ENCODE assay signal across 1 cellular context in the genomic region with DNA sequence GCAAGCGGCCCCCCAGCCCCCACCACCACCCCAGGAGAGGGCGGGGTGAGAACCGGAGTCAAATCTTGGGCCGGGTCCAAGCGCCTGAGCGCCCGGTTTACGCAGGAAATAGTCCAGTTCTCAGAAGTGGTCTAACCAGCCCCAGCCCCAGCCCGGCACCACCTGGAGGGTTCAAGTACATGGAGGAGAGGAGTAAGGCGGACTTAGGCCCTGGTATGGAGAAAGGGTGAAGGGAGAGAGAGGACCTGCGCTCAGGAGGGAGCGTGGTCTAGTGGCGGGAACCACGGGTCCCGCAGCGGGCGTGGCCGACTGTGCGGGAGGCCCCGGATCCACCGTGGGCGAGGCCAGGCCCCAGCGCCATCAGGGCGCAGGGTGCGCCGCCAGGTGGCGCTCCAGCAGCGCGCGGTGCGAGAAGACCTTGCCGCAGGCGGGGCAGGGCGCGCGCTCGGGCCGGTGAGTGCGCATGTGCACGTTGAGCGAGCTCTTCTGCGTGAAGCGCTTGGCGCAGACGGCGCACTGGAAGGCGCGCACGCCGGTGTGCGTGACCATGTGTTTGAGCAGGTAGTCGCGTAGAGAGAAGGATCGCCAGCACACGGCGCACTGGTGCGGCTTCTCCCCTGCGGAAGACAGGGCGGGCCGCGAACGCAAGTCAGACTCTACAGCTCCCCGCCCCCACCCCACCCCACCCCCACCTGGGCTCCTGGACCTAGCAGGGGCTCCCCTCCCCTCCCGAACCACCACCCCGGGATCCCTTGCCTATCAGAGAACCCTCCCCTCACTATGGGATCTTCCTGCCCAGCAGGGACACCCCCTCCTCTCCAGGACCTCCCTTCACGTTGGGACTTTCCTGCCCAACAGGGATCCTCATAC.
TF ChIP-seq lines count a peak whose summit lies in the region.

No MANE protein-coding gene starts in this region.

TF ChIP-seq in K562, 482 proteins besides CTCF, POLR2A, EP300 and RAD21 (continued from another document and continues in another):
- TF ChIP-seq, protein P1, sequence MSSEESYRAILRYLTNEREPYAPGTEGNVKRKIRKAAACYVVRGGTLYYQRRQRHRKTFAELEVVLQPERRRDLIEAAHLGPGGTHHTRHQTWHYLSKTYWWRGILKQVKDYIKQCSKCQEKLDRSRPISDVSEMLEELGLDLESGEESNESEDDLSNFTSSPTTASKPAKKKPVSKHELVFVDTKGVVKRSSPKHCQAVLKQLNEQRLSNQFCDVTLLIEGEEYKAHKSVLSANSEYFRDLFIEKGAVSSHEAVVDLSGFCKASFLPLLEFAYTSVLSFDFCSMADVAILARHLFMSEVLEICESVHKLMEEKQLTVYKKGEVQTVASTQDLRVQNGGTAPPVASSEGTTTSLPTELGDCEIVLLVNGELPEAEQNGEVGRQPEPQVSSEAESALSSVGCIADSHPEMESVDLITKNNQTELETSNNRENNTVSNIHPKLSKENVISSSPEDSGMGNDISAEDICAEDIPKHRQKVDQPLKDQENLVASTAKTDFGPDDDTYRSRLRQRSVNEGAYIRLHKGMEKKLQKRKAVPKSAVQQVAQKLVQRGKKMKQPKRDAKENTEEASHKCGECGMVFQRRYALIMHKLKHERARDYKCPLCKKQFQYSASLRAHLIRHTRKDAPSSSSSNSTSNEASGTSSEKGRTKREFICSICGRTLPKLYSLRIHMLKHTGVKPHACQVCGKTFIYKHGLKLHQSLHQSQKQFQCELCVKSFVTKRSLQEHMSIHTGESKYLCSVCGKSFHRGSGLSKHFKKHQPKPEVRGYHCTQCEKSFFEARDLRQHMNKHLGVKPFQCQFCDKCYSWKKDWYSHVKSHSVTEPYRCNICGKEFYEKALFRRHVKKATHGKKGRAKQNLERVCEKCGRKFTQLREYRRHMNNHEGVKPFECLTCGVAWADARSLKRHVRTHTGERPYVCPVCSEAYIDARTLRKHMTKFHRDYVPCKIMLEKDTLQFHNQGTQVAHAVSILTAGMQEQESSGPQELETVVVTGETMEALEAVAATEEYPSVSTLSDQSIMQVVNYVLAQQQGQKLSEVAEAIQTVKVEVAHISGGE (CRISPR knock-in tag; IDR thresholded peaks at IDR 0.05) = peak in 1 of 3 experiments; percentile 74; a peak in 1 of 6 replicates
- no peak for TF ChIP-seq BRF1 (IDR thresholded peaks at IDR 0.05; ENCODE audit: borderline replicate concordance, extremely low read depth, insufficient read length)
- TF ChIP-seq PCBP1 (IDR thresholded peaks at IDR 0.05; ENCODE audit: low read depth, low read length, poor library complexity, severe bottlenecking) = peak; percentile 31
- TF ChIP-seq, protein P2, sequence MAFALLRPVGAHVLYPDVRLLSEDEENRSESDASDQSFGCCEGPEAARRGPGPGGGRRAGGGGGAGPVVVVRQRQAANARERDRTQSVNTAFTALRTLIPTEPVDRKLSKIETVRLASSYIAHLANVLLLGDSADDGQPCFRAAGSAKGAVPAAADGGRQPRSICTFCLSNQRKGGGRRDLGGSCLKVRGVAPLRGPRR (CRISPR knock-in tag; IDR thresholded peaks at IDR 0.05) = no peak
- TF ChIP-seq ZFP30 (CRISPR knock-in tag; IDR thresholded peaks at IDR 0.05; ENCODE audit: borderline replicate concordance) = no peak
- 0 out of 2 replicates have a peak, but pooled peaks have one; percentile 38 for TF ChIP-seq HDAC2 (IDR thresholded peaks at IDR 0.05)
- TF ChIP-seq, protein P3, sequence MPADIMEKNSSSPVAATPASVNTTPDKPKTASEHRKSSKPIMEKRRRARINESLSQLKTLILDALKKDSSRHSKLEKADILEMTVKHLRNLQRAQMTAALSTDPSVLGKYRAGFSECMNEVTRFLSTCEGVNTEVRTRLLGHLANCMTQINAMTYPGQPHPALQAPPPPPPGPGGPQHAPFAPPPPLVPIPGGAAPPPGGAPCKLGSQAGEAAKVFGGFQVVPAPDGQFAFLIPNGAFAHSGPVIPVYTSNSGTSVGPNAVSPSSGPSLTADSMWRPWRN (IDR thresholded peaks at IDR 0.05; ENCODE audit: low read depth) = no peak
- TF ChIP-seq MEIS2 (IDR thresholded peaks at IDR 0.05; ENCODE audit: partially characterized antibody) = peak; percentile 78
- TF ChIP-seq, protein P4, sequence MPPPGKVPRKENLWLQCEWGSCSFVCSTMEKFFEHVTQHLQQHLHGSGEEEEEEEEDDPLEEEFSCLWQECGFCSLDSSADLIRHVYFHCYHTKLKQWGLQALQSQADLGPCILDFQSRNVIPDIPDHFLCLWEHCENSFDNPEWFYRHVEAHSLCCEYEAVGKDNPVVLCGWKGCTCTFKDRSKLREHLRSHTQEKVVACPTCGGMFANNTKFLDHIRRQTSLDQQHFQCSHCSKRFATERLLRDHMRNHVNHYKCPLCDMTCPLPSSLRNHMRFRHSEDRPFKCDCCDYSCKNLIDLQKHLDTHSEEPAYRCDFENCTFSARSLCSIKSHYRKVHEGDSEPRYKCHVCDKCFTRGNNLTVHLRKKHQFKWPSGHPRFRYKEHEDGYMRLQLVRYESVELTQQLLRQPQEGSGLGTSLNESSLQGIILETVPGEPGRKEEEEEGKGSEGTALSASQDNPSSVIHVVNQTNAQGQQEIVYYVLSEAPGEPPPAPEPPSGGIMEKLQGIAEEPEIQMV (tag; conservative IDR thresholded peaks at IDR 0.05; ENCODE audit: low read depth) = no peak
- no peak for TF ChIP-seq ZNF354B (CRISPR knock-in tag; IDR thresholded peaks at IDR 0.05)
- no peak for TF ChIP-seq ZNF274 (IDR thresholded peaks at IDR 0.05; ENCODE audit: borderline replicate concordance, low read depth, low read length)
- TF ChIP-seq, protein P5, sequence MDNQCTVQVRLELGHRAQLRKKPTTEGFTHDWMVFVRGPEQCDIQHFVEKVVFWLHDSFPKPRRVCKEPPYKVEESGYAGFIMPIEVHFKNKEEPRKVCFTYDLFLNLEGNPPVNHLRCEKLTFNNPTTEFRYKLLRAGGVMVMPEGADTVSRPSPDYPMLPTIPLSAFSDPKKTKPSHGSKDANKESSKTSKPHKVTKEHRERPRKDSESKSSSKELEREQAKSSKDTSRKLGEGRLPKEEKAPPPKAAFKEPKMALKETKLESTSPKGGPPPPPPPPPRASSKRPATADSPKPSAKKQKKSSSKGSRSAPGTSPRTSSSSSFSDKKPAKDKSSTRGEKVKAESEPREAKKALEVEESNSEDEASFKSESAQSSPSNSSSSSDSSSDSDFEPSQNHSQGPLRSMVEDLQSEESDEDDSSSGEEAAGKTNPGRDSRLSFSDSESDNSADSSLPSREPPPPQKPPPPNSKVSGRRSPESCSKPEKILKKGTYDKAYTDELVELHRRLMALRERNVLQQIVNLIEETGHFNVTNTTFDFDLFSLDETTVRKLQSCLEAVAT (IDR thresholded peaks at IDR 0.05) = no peak
- no peak for TF ChIP-seq LEF1 (IDR thresholded peaks at IDR 0.05)
- TF ChIP-seq, protein P6, sequence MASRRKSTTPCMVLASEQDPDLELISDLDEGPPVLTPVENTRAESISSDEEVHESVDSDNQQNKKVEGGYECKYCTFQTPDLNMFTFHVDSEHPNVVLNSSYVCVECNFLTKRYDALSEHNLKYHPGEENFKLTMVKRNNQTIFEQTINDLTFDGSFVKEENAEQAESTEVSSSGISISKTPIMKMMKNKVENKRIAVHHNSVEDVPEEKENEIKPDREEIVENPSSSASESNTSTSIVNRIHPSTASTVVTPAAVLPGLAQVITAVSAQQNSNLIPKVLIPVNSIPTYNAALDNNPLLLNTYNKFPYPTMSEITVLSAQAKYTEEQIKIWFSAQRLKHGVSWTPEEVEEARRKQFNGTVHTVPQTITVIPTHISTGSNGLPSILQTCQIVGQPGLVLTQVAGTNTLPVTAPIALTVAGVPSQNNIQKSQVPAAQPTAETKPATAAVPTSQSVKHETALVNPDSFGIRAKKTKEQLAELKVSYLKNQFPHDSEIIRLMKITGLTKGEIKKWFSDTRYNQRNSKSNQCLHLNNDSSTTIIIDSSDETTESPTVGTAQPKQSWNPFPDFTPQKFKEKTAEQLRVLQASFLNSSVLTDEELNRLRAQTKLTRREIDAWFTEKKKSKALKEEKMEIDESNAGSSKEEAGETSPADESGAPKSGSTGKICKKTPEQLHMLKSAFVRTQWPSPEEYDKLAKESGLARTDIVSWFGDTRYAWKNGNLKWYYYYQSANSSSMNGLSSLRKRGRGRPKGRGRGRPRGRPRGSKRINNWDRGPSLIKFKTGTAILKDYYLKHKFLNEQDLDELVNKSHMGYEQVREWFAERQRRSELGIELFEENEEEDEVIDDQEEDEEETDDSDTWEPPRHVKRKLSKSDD (conservative IDR thresholded peaks at IDR 0.05; ENCODE audit: low read length) = no peak
- TF ChIP-seq CBFA2T3 (IDR thresholded peaks at IDR 0.05) = no peak
- TF ChIP-seq, protein P7, sequence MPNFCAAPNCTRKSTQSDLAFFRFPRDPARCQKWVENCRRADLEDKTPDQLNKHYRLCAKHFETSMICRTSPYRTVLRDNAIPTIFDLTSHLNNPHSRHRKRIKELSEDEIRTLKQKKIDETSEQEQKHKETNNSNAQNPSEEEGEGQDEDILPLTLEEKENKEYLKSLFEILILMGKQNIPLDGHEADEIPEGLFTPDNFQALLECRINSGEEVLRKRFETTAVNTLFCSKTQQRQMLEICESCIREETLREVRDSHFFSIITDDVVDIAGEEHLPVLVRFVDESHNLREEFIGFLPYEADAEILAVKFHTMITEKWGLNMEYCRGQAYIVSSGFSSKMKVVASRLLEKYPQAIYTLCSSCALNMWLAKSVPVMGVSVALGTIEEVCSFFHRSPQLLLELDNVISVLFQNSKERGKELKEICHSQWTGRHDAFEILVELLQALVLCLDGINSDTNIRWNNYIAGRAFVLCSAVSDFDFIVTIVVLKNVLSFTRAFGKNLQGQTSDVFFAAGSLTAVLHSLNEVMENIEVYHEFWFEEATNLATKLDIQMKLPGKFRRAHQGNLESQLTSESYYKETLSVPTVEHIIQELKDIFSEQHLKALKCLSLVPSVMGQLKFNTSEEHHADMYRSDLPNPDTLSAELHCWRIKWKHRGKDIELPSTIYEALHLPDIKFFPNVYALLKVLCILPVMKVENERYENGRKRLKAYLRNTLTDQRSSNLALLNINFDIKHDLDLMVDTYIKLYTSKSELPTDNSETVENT (CRISPR knock-in tag; IDR thresholded peaks at IDR 0.05) = peak; percentile 74; the same call in 1 of the 2 replicates
- TF ChIP-seq ZNF224 (CRISPR knock-in tag; IDR thresholded peaks at IDR 0.05) = no peak
- TF ChIP-seq, protein P8, sequence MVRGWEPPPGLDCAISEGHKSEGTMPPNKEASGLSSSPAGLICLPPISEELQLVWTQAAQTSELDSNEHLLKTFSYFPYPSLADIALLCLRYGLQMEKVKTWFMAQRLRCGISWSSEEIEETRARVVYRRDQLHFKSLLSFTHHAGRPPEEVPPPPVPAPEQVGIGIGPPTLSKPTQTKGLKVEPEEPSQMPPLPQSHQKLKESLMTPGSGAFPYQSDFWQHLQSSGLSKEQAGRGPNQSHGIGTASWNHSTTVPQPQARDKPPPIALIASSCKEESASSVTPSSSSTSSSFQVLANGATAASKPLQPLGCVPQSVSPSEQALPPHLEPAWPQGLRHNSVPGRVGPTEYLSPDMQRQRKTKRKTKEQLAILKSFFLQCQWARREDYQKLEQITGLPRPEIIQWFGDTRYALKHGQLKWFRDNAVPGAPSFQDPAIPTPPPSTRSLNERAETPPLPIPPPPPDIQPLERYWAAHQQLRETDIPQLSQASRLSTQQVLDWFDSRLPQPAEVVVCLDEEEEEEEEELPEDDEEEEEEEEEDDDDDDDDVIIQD (CRISPR knock-in tag; IDR thresholded peaks at IDR 0.05) = no peak
- TF ChIP-seq DACH1 (IDR thresholded peaks at IDR 0.05; ENCODE audit: partially characterized antibody) = no peak
- peak in 1 of 2 experiments; percentile 86; a peak in 2 of 4 replicates for TF ChIP-seq NONO (IDR thresholded peaks at IDR 0.05; ENCODE audit: low read depth in 2 of 2, low read length in 1 of 2)
- TF ChIP-seq, protein P9, sequence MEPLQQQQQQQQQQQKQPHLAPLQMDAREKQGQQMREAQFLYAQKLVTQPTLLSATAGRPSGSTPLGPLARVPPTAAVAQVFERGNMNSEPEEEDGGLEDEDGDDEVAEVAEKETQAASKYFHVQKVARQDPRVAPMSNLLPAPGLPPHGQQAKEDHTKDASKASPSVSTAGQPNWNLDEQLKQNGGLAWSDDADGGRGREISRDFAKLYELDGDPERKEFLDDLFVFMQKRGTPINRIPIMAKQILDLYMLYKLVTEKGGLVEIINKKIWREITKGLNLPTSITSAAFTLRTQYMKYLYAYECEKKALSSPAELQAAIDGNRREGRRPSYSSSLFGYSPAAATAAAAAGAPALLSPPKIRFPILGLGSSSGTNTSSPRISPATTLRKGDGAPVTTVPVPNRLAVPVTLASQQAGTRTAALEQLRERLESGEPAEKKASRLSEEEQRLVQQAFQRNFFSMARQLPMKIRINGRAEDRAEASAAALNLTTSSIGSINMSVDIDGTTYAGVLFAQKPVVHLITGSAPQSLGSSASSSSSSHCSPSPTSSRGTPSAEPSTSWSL (CRISPR knock-in tag; IDR thresholded peaks at IDR 0.05; ENCODE audit: borderline replicate concordance) = no peak
- TF ChIP-seq, protein P10, sequence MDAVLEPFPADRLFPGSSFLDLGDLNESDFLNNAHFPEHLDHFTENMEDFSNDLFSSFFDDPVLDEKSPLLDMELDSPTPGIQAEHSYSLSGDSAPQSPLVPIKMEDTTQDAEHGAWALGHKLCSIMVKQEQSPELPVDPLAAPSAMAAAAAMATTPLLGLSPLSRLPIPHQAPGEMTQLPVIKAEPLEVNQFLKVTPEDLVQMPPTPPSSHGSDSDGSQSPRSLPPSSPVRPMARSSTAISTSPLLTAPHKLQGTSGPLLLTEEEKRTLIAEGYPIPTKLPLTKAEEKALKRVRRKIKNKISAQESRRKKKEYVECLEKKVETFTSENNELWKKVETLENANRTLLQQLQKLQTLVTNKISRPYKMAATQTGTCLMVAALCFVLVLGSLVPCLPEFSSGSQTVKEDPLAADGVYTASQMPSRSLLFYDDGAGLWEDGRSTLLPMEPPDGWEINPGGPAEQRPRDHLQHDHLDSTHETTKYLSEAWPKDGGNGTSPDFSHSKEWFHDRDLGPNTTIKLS (IDR thresholded peaks at IDR 0.05; ENCODE audit: borderline replicate concordance, low read depth) = peak; percentile 51; the same call in 1 of the 2 replicates
- TF ChIP-seq NFXL1 (CRISPR knock-in tag; IDR thresholded peaks at IDR 0.05) = no peak
- TF ChIP-seq TFAM (CRISPR knock-in tag; conservative IDR thresholded peaks at IDR 0.05) = no peak
- 0 out of 2 replicates have a peak, but pooled peaks have one; percentile 44 for TF ChIP-seq MXI1 (IDR thresholded peaks at IDR 0.05; ENCODE audit: low read depth, low read length)
- TF ChIP-seq ATF1 (CRISPR knock-in tag; IDR thresholded peaks at IDR 0.05) = no peak
- peak; percentile 62 for TF ChIP-seq ATF1 (tag; IDR thresholded peaks at IDR 0.05)
- TF ChIP-seq ZNF239 (CRISPR knock-in tag; IDR thresholded peaks at IDR 0.05) = no peak
- TF ChIP-seq, protein P11, sequence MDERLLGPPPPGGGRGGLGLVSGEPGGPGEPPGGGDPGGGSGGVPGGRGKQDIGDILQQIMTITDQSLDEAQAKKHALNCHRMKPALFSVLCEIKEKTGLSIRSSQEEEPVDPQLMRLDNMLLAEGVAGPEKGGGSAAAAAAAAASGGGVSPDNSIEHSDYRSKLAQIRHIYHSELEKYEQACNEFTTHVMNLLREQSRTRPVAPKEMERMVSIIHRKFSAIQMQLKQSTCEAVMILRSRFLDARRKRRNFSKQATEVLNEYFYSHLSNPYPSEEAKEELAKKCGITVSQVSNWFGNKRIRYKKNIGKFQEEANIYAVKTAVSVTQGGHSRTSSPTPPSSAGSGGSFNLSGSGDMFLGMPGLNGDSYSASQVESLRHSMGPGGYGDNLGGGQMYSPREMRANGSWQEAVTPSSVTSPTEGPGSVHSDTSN (CRISPR knock-in tag; IDR thresholded peaks at IDR 0.05; ENCODE audit: low read depth) = no peak
- TF ChIP-seq, protein P11 (tag; conservative IDR thresholded peaks at IDR 0.05; ENCODE audit: low read depth) = no peak
